ENCODE assay signal across 8 cellular contexts in the genomic region with DNA sequence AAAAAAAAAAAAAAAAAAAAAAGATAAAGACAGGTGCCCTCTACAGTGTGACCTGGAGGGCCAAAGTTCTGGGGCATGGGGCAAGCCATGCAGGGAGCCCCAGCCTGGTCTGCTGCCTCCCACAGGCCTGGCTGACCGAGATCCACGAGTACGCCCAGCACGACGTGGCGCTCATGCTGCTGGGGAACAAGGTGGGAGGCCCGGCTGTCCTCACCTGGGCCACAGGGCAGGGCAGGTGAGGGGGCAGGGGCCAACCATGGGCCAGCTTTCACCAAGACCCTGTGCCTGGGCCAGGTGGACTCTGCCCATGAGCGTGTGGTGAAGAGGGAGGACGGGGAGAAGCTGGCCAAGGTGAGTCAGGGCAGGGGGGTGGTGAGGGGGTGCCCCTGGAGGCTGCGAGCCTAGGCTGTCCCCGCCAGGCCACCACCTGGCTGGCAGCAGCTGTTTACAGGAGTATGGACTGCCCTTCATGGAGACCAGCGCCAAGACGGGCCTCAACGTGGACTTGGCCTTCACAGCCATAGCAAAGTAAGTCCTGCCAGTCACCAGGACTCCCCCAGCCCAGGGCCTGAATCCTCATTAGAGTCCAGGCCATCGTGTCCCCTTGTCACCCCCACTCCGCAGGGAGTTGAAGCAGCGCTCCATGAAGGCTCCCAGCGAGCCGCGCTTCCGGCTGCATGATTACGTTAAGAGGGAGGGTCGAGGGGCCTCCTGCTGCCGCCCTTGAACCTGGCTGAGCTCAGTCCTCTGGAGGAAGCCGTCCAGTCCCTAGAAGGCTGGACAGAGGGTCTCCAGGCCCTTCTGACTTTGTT. TPM values are rescaled to one million over a fixed set of nuclear protein-coding genes. Genes with fewer than 3 reads are reported as not detected.
A peak's percentile ranks its signal among the peaks of the same experiment; 100 is the strongest.
DNase-seq lines count a peak whose midpoint lies in the region; ATAC-seq and TF ChIP-seq lines count a peak whose summit lies in the region.

No MANE protein-coding gene starts in this region.

- H3K9me3 Mint-ChIP-seq in Calu3 (ENCODE audit: low read depth, unreplicated experiment): no peaks in the 10 kb centered on the region

- peak; percentile 33 for DNase-seq in Calu3
- peak; percentile 68 for DNase-seq in activated T-cell treated with anti-CD3 and anti-CD28 coated beads, Interleukin-2, amount 50 U/mL, for 48 hours
- DNase-seq in iPS DF 6.9 (ENCODE audit: low read depth, low spot score): no peak
- DNase-seq in stimulated activated CD4-positive, alpha-beta T cell treated with anti-CD3 and anti-CD28 coated beads, Interleukin-4, amount 100 ng/mL, for 24 hours: peak; percentile 59
- DNase-seq in NCI-H1092 (lab: John Stamatoyannopoulos, UW): no peak

- H3K9me3 ChIP-seq in HUES64 (ENCODE audit: insufficient read depth, low read depth, low read length) (no peaks in the 10 kb centered on the region), iPS DF 6.9 (ENCODE audit: control insufficient read depth, insufficient read depth, low read length) (no peaks in the 10 kb centered on the region)

- 36% methylated on average over 25 of the region's 25 CpGs for WGBS in HUES64
- no CpG with 5 or more reads among the region's 25 CpGs for WGBS in iPS DF 6.9 (ENCODE audit: insufficient coverage, insufficient read length)

- H3K27ac Mint-ChIP-seq in Calu3 (ENCODE audit: unreplicated experiment): peak overlapping the region; percentile 100

- H3K4me1 Mint-ChIP-seq in Calu3 (ENCODE audit: low read depth, unreplicated experiment): peaks cover 40% of the 10 kb centered on the region

- CTCF ChIA-PET in Calu3 (lab: Charles Lee): interaction anchor here (0.6 to 1.0 kb wide), 5 partner anchors 11 to 1488 kb away, joined by 3 to 4 read pairs (median 3); no protein-coding TSS in a partner anchor

- H3K4me3 ChIP-seq in HUES64 (ENCODE audit: low read length): peak overlapping the region; percentile 94
- peak overlapping the region; percentile 82 for H3K4me3 ChIP-seq in iPS DF 6.9 (ENCODE audit: low read length)

- no peaks in the 10 kb centered on the region; the same call in 1 of the 2 replicates for H3K27me3 ChIP-seq in HUES64 (ENCODE audit: insufficient read depth, low read length)
- no peaks in the 10 kb centered on the region for H3K27me3 ChIP-seq in iPS DF 6.9 (ENCODE audit: control insufficient read depth, insufficient read depth, low read length)

- peak overlapping the region; percentile 89 for H3K4me3 Mint-ChIP-seq in Calu3 (ENCODE audit: low read depth, unreplicated experiment)

- ATAC-seq in HG03159 (IDR thresholded peaks at IDR 0.05; ENCODE audit: unreplicated experiment) (no peak), GM21447 (IDR thresholded peaks at IDR 0.05; ENCODE audit: unreplicated experiment) (no peak)

- peak overlapping the region; percentile 93 for H3K27ac ChIP-seq in HUES64 (ENCODE audit: low read depth, low read length)
- H3K27ac ChIP-seq in iPS DF 6.9 (ENCODE audit: low read length): peak overlapping the region; percentile 12

- H3K9ac ChIP-seq in HUES64 (ENCODE audit: low read depth, low read length): peak overlapping the region; percentile 100

- no peak for TF ChIP-seq CTCF in Calu3 (IDR thresholded peaks at IDR 0.05; ENCODE audit: unreplicated experiment)

- H3K27me3 Mint-ChIP-seq in Calu3 (ENCODE audit: unreplicated experiment): peaks cover 13% of the 10 kb centered on the region

- H3K36me3 ChIP-seq in HUES64 (ENCODE audit: insufficient read depth, low read length): peaks cover 35% of the 10 kb centered on the region
- peaks cover 21% of the 10 kb centered on the region for H3K36me3 ChIP-seq in iPS DF 6.9 (ENCODE audit: control insufficient read depth, insufficient read depth, low read length)

- peaks cover 95% of the 10 kb centered on the region for H3K36me3 Mint-ChIP-seq in Calu3 (ENCODE audit: insufficient read depth, unreplicated experiment)

- H3K4me1 ChIP-seq in HUES64 (ENCODE audit: insufficient read depth, low read length): peaks cover 18% of the 10 kb centered on the region
- H3K4me1 ChIP-seq in iPS DF 6.9 (ENCODE audit: control insufficient read depth, insufficient read depth, low read length): peaks cover 20% of the 10 kb centered on the region

- intact Hi-C loops in Calu3 (cut with micrococcal nuclease; ENCODE audit: unreplicated experiment): no loop called here

- BruUV-seq in Calu3 (replicated peaks; lab: Mats Ljungman, UMichigan): no TSS peak

RNA-seq across cellular contexts. Expression of a gene that starts 2.7 kb away (rescaled TPM):
- 118 and 127 TPM in 2 replicates for total RNA-seq in Calu3 (2022)
- 59.5 TPM for polyA plus RNA-seq in HUES64 (2013, experiment 1 of 2)
- 62.1 TPM for polyA plus RNA-seq in HUES64 (2013, experiment 2 of 2)

RNA-seq across cellular contexts. Expression of a gene that starts 4.5 kb away (rescaled TPM):
- total RNA-seq in Calu3 (2022): 10.8 and 12.3 TPM in 2 replicates
- polyA plus RNA-seq in HUES64 (2013, experiment 1 of 2): 2.6 TPM
- polyA plus RNA-seq in HUES64 (2013, experiment 2 of 2): 2.7 TPM

RNA-seq across cellular contexts. Expression of a gene that starts 17.2 kb away (rescaled TPM):
- 82.0 and 86.0 TPM in 2 replicates for total RNA-seq in Calu3 (2022)
- polyA plus RNA-seq in HUES64 (2013, experiment 1 of 2): 20.3 TPM
- polyA plus RNA-seq in HUES64 (2013, experiment 2 of 2): 21.6 TPM

RNA-seq across cellular contexts. Expression of a gene that starts 43.5 kb away (rescaled TPM):
- total RNA-seq in Calu3 (2022): 1.4 and 2.6 TPM in 2 replicates
- 1.9 TPM for polyA plus RNA-seq in HUES64 (2013, experiment 1 of 2)
- polyA plus RNA-seq in HUES64 (2013, experiment 2 of 2): 2.3 TPM

RNA-seq across cellular contexts. Expression of a gene that starts 52.4 kb away (rescaled TPM):
- total RNA-seq in Calu3 (2022): 58.0 and 59.7 TPM in 2 replicates
- polyA plus RNA-seq in HUES64 (2013, experiment 1 of 2): 66.0 TPM
- 70.6 TPM for polyA plus RNA-seq in HUES64 (2013, experiment 2 of 2)

Comparison
In these comparisons a context has a peak if more than half of its experiments do, and no peak if none do; other contexts are left out.
1. DNase-seq: peak in Calu3 (single experiment), activated T-cell treated with anti-CD3 and anti-CD28 coated beads, Interleukin-2, amount 50 U/mL, for 48 hours (2 of 2) and stimulated activated CD4-positive, alpha-beta T cell treated with anti-CD3 and anti-CD28 coated beads, Interleukin-4, amount 100 ng/mL, for 24 hours (single experiment); none in iPS DF 6.9 (single experiment) and NCI-H1092 (single experiment).